ENCODE assay signal across 9 cellular contexts in genomic region chr4:153438916-153439756, GRCh38. TPM values are rescaled to one million over a fixed set of nuclear protein-coding genes. Genes with fewer than 3 reads are reported as not detected.
DNase-seq lines count a peak whose midpoint lies in the region; ATAC-seq and TF ChIP-seq lines count a peak whose summit lies in the region.
"Had no signal": no experiment of that assay in that cellular context is flagged by ENCODE, and none has a peak within 500 bp of the region (broad histone marks: within the 10 kb centered on the region; RNA-seq: fewer than 3 reads in every experiment).

No MANE protein-coding gene starts in this region.

- CTCF ChIA-PET in CD8-positive, alpha-beta memory T cell (lab: Charles Lee) = interaction anchor here (1.2 to 4.1 kb wide), 4 partner anchors 27 to 135 kb away, joined by 3 to 18 read pairs (median 6); partner anchors contain the start of gene TMEM131L

- H3K4me1 ChIP-seq in CD8-positive, alpha-beta memory T cell (ENCODE audit: insufficient read depth, low read length) = peaks cover 28% of the 10 kb centered on the region
- peaks cover 26% of the 10 kb centered on the region for H3K4me1 ChIP-seq in Loucy (ENCODE audit: insufficient read depth, low read length, poor library complexity, severe bottlenecking)

- H3K27ac ChIP-seq in CD8-positive, alpha-beta memory T cell (ENCODE audit: low read depth, low read length) = peak overlapping the region; percentile 25

- peak overlapping the region; percentile 91 for H2AFZ ChIP-seq in Loucy (ENCODE audit: low read length)

- H3K4me2 ChIP-seq in Loucy (ENCODE audit: low read depth, low read length, poor library complexity, severe bottlenecking) = peak overlapping the region; percentile 99

- no peaks in the 10 kb centered on the region for H3F3A ChIP-seq in Loucy (ENCODE audit: low read depth)

- H3K27me3 ChIP-seq in CD8-positive, alpha-beta memory T cell (ENCODE audit: insufficient read depth, low read length, poor library complexity, severe bottlenecking) = no peaks in the 10 kb centered on the region
- H3K27me3 ChIP-seq in Loucy (ENCODE audit: insufficient read depth, low read length, poor library complexity, severe bottlenecking) = no peaks in the 10 kb centered on the region

- in situ Hi-C loops in KBM-7 (cut with MboI; ENCODE audit: low pct_unique_long_range_greater_than_20kb, low sequenced_read_pairs) = no loop called here

- H3K9ac ChIP-seq in Loucy (ENCODE audit: low read depth, low read length, poor library complexity, severe bottlenecking) = peak overlapping the region; percentile 91

- no peaks in the 10 kb centered on the region for H3K36me3 ChIP-seq in CD8-positive, alpha-beta memory T cell (ENCODE audit: insufficient read depth, low read length)
- H3K36me3 ChIP-seq in Loucy (ENCODE audit: insufficient read depth, low read length) = no peaks in the 10 kb centered on the region

- H4K20me1 ChIP-seq in Loucy (ENCODE audit: insufficient read depth, low read length, poor library complexity, severe bottlenecking) = no peaks in the 10 kb centered on the region

- peak overlapping the region; percentile 82 to 95 (median 87) for H3K4me3 Mint-ChIP-seq in CD8-positive, alpha-beta memory T cell
- H3K4me3 Mint-ChIP-seq: nephron had no signal

- DNase-seq in CD8-positive, alpha-beta memory T cell = peak; percentile 12 to 61 (median 51)
- peak; percentile 7 for DNase-seq in effector CD4-positive, alpha-beta T cell
- DNase-seq in stimulated activated naive CD4-positive, alpha-beta T cell treated with Interleukin-2 at 50 U/mL for 16 hours (lab: John Stamatoyannopoulos, UW) = peak; percentile 12
- DNase-seq in HT-29 (ENCODE audit: low spot score) (no peak), KBM-7 (no peak), T-helper 9 cell (no peak)

- ATAC-seq in GM21423 (IDR thresholded peaks at IDR 0.05; ENCODE audit: unreplicated experiment) = peak; percentile 71

- no peaks in the 10 kb centered on the region for H3K9me2 ChIP-seq in Loucy (replicated peaks; ENCODE audit: low read depth, low read length)

- peak; percentile 38; the same call in 1 of the 2 replicates for TF ChIP-seq CTCF in Loucy (conservative IDR thresholded peaks at IDR 0.05; ENCODE audit: low read length)

- H3K9me3 ChIP-seq in CD8-positive, alpha-beta memory T cell (ENCODE audit: low read length) = no peaks in the 10 kb centered on the region
- H3K9me3 ChIP-seq in Loucy (ENCODE audit: insufficient read depth, low read depth, low read length) = no peaks in the 10 kb centered on the region

- H3K4me1 Mint-ChIP-seq in CD8-positive, alpha-beta memory T cell = peaks cover 29 to 46% (median 42%) of the 10 kb centered on the region in 3 donors

- POLR2A ChIA-PET in CD8-positive, alpha-beta memory T cell (lab: Charles Lee) = interaction anchor here (0.7 to 1.0 kb wide), 2 partner anchors 26 to 97 kb away, joined by 4 to 7 read pairs; partner anchors contain the start of gene TMEM131L

- H3K9me3 Mint-ChIP-seq in CD8-positive, alpha-beta memory T cell = no peaks in the 10 kb centered on the region
- H3K9me3 Mint-ChIP-seq: nephron had no signal

- peak overlapping the region; percentile 54 for H3K4me3 ChIP-seq in CD8-positive, alpha-beta memory T cell (ENCODE audit: low read length)
- H3K4me3 ChIP-seq in Loucy (ENCODE audit: low read length, poor library complexity, severe bottlenecking) = peak overlapping the region; percentile 86

- H3K27me3 Mint-ChIP-seq in CD8-positive, alpha-beta memory T cell = no peaks in the 10 kb centered on the region

- peaks cover 0 to 4% (median 0%) of the 10 kb centered on the region in 3 donors for H3K36me3 Mint-ChIP-seq in CD8-positive, alpha-beta memory T cell

- peak overlapping the region; percentile 72 to 95 (median 88) for H3K27ac Mint-ChIP-seq in CD8-positive, alpha-beta memory T cell

- H3K79me2 ChIP-seq in Loucy (ENCODE audit: insufficient read depth, low read length) = peaks cover 6% of the 10 kb centered on the region; the same call in 1 of the 2 replicates

RNA-seq across cellular contexts. Expression of gene TMEM131L, which starts 27.0 kb away (rescaled TPM):
- 10 to 100 TPM; 28.1 to 29.6 TPM for total RNA-seq in CD8-positive, alpha-beta memory T cell
- 28.6 TPM for polyA plus RNA-seq in CD8-positive, alpha-beta memory T cell
- total RNA-seq in HT-29 (2014; rRNA removed; shearing (Covaris generic)) = 4.6 and 6.3 TPM in 2 replicates

Comparison
In these comparisons a context has a peak if more than half of its experiments do, and no peak if none do; other contexts are left out.
1. DNase-seq: peak in CD8-positive, alpha-beta memory T cell (5 of 5), effector CD4-positive, alpha-beta T cell (single experiment) and stimulated activated naive CD4-positive, alpha-beta T cell treated with Interleukin-2 at 50 U/mL for 16 hours (single experiment); none in HT-29 (single experiment), KBM-7 (single experiment) and T-helper 9 cell (single experiment).